In the genomic region with DNA sequence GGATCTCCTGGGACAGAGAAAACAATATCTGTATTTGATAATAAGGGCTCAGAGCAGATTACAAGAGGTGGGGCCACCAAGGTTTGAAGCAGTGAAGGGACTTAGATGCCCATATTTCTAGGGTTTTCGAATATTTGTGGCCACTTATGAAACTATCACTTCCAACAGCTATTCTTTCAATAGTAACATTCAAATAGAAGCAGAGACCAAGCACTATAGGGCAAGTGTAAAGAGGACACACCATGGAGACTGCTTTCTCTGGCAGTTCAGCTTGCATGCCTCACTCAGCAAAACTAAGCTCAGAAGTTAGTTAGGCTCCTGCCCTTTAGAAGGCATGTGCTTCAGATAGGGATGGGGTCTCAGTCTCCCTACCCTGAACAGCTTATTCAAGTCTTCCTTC, we compare ENCODE assay signal across 25 cellular contexts. TPM values are rescaled to one million over a fixed set of nuclear protein-coding genes. Genes with fewer than 3 reads are reported as not detected.
"Had no signal": no experiment of that assay in that cellular context is flagged by ENCODE, and none has a peak within 500 bp of the region (broad histone marks: within the 10 kb centered on the region; RNA-seq: fewer than 3 reads in every experiment).

No MANE protein-coding gene starts in this region.

- H3K27ac Mint-ChIP-seq: activated B cell treated with CpG ODN at 0.5 μM for 24 hours; activated CD4-positive, alpha-beta T cell treated with anti-CD3 and anti-CD28 coated beads, Interleukin-2, amount 10 ng/mL, durations not matched to agents 24 days and 14 days; activated CD8-positive, alpha-beta memory T cell treated with anti-CD3 and anti-CD28 coated beads, Interleukin-2, amount 10 ng/mL, durations not matched to agents 7 days and 5 days; activated naive CD4-positive, alpha-beta T cell treated with anti-CD3 and anti-CD28 coated beads for 36 hours; activated naive CD8-positive, alpha-beta T cell; activated T-cell treated with anti-CD3 and anti-CD28 coated beads, Interleukin-2, amount 50 U/mL, for 24 hours; activated T-helper 1 cell treated with anti-CD3 and anti-CD28 coated beads, Interleukin-12 subunit alpha, Interleukin-12 subunit beta, Interleukin-2, Interleukin-4 antibody, amounts not matched to agents 30 ng/mL and 10 ng/mL and 1 ng/mL, durations not matched to agents 14 hours and 24 hours and 36 hours; T-helper 17 cell had no signal

- DNase-seq: activated B cell treated with CpG ODN at 0.5 μM for 24 hours; activated CD4-positive, alpha-beta T cell treated with anti-CD3 and anti-CD28 coated beads for 1 hour; activated CD4-positive, alpha-beta T cell treated with anti-CD3 and anti-CD28 coated beads, Interleukin-2, amount 10 ng/mL, durations not matched to agents 24 days and 14 days; activated CD4-positive, alpha-beta T cell treated with anti-CD3 and anti-CD28 coated beads, Interleukin-2, amount 50 U/mL, for 48 hours; activated CD8-positive, alpha-beta memory T cell treated with anti-CD3 and anti-CD28 coated beads, Interleukin-2, amount 10 ng/mL, durations not matched to agents 7 days and 5 days; activated effector memory CD4-positive, alpha-beta T cell treated with anti-CD3 and anti-CD28 coated beads, Interleukin-2, amount 50 U/mL, for 16 hours; activated naive CD4-positive, alpha-beta T cell treated with anti-CD3 and anti-CD28 coated beads for 36 hours; activated T-cell treated with anti-CD3 and anti-CD28 coated beads, Interleukin-2, amount 50 U/mL, for 24 hours; amygdala; brain microvascular endothelial cell; KG1; MG63; NCI-H1105; NCI-H1436; NCI-H1694 treated with DMSO at 0.1 percent for 48 hours; NCI-H2081; NCI-H446; NCI-H524; PC-9; SIG-M5; T-helper 17 cell; T-helper 9 cell had no signal

- H3K27ac ChIP-seq: brain microvascular endothelial cell, cardiac muscle cell, PC-9 had no signal

- H2AFZ ChIP-seq: PC-9 had no signal

- H3K36me3 ChIP-seq: brain microvascular endothelial cell, cardiac muscle cell, MG63 had no signal

- H3K27me3 ChIP-seq: brain microvascular endothelial cell, cardiac muscle cell, MG63 had no signal

- H3K4me1 Mint-ChIP-seq: activated B cell treated with CpG ODN at 0.5 μM for 24 hours had no signal

- H3K4me3 ChIP-seq: cardiac muscle cell, MG63, PC-9 had no signal

- H3K9me3 Mint-ChIP-seq: activated B cell treated with CpG ODN at 0.5 μM for 24 hours; activated CD4-positive, alpha-beta T cell treated with anti-CD3 and anti-CD28 coated beads, Interleukin-2, amount 10 ng/mL, durations not matched to agents 24 days and 14 days; activated naive CD4-positive, alpha-beta T cell treated with anti-CD3 and anti-CD28 coated beads for 36 hours; activated T-cell treated with anti-CD3 and anti-CD28 coated beads, Interleukin-2, amount 50 U/mL, for 24 hours; activated T-helper 1 cell treated with anti-CD3 and anti-CD28 coated beads, Interleukin-12 subunit alpha, Interleukin-12 subunit beta, Interleukin-2, Interleukin-4 antibody, amounts not matched to agents 30 ng/mL and 10 ng/mL and 1 ng/mL, durations not matched to agents 14 hours and 24 hours and 36 hours had no signal

- H3K4me3 Mint-ChIP-seq: activated B cell treated with CpG ODN at 0.5 μM for 24 hours; activated CD4-positive, alpha-beta T cell treated with anti-CD3 and anti-CD28 coated beads, Interleukin-2, amount 10 ng/mL, durations not matched to agents 24 days and 14 days; activated CD8-positive, alpha-beta memory T cell treated with anti-CD3 and anti-CD28 coated beads, Interleukin-2, amount 10 ng/mL, durations not matched to agents 7 days and 5 days; activated naive CD4-positive, alpha-beta T cell treated with anti-CD3 and anti-CD28 coated beads for 36 hours; activated naive CD8-positive, alpha-beta T cell; activated T-cell treated with anti-CD3 and anti-CD28 coated beads, Interleukin-2, amount 50 U/mL, for 24 hours; activated T-helper 1 cell treated with anti-CD3 and anti-CD28 coated beads, Interleukin-12 subunit alpha, Interleukin-12 subunit beta, Interleukin-2, Interleukin-4 antibody, amounts not matched to agents 30 ng/mL and 10 ng/mL and 1 ng/mL, durations not matched to agents 14 hours and 24 hours and 36 hours; T-helper 17 cell had no signal

- H3K36me3 Mint-ChIP-seq: activated CD8-positive, alpha-beta memory T cell treated with anti-CD3 and anti-CD28 coated beads, Interleukin-2, amount 10 ng/mL, durations not matched to agents 7 days and 5 days had no signal

- H3K4me2 ChIP-seq: PC-9 had no signal

- ATAC-seq: activated CD8-positive, alpha-beta memory T cell treated with anti-CD3 and anti-CD28 coated beads, Interleukin-2, amount 10 ng/mL, durations not matched to agents 7 days and 5 days; T-helper 17 cell had no signal

- H3K9me3 ChIP-seq: MG63 had no signal

- H3K27me3 Mint-ChIP-seq: activated B cell treated with CpG ODN at 0.5 μM for 24 hours; activated CD4-positive, alpha-beta T cell treated with anti-CD3 and anti-CD28 coated beads, Interleukin-2, amount 10 ng/mL, durations not matched to agents 24 days and 14 days; activated CD8-positive, alpha-beta memory T cell treated with anti-CD3 and anti-CD28 coated beads, Interleukin-2, amount 10 ng/mL, durations not matched to agents 7 days and 5 days; activated naive CD8-positive, alpha-beta T cell; activated T-cell treated with anti-CD3 and anti-CD28 coated beads, Interleukin-2, amount 50 U/mL, for 24 hours; T-helper 17 cell had no signal

RNA-seq across cellular contexts. Expression of gene PSTPIP2, which starts 10.3 kb away (rescaled TPM):
- total RNA-seq: PC-9 had no signal
